ENCODE assay signal across 25 cellular contexts in genomic region chr6:110597754-110598153, GRCh38.
"Had no signal": no experiment of that assay in that cellular context is flagged by ENCODE, and none has a peak within 500 bp of the region (broad histone marks: within the 10 kb centered on the region; RNA-seq: fewer than 3 reads in every experiment).

No MANE protein-coding gene starts in this region.

- H3K36me3 Mint-ChIP-seq: activated naive CD4-positive, alpha-beta T cell treated with anti-CD3 and anti-CD28 coated beads, Interleukin-2, amount 10 ng/mL, durations not matched to agents 7 days and 5 days; activated naive CD8-positive, alpha-beta T cell treated with anti-CD3 and anti-CD28 coated beads for 36 hours had no signal

- ATAC-seq: activated CD4-positive, alpha-beta T cell treated with anti-CD3 and anti-CD28 coated beads for 36 hours; activated CD8-positive, alpha-beta T cell treated with anti-CD3 and anti-CD28 coated beads for 36 hours; activated T-cell treated with anti-CD3 and anti-CD28 coated beads, Interleukin-2, amount 50 U/mL, for 72 hours had no signal

- H3K4me3 ChIP-seq: Peyer's patch, SJCRH30 had no signal

- H3K4me1 Mint-ChIP-seq: activated CD4-positive, alpha-beta T cell treated with anti-CD3 and anti-CD28 coated beads for 36 hours; activated naive CD4-positive, alpha-beta T cell treated with anti-CD3 and anti-CD28 coated beads, Interleukin-2, amount 10 ng/mL, durations not matched to agents 7 days and 5 days; activated naive CD8-positive, alpha-beta T cell treated with anti-CD3 and anti-CD28 coated beads for 36 hours had no signal

- H3K9ac ChIP-seq: SK-N-SH had no signal

- H3K27ac Mint-ChIP-seq: activated CD4-positive, alpha-beta T cell treated with anti-CD3 and anti-CD28 coated beads for 36 hours; activated CD8-positive, alpha-beta T cell treated with anti-CD3 and anti-CD28 coated beads for 36 hours; activated naive CD4-positive, alpha-beta T cell treated with anti-CD3 and anti-CD28 coated beads, Interleukin-2, amount 10 ng/mL, durations not matched to agents 7 days and 5 days; activated naive CD8-positive, alpha-beta T cell treated with anti-CD3 and anti-CD28 coated beads for 36 hours; activated T-cell treated with anti-CD3 and anti-CD28 coated beads, Interleukin-2, amount 50 U/mL, for 72 hours; activated T-helper 2 cell treated with anti-CD3 and anti-CD28 coated beads, Interferon-gamma antibody, Interleukin-2, Interleukin-4, amounts not matched to agents 10 μg/mL and 5 μg/mL and 100 μg/mL, durations not matched to agents 14 hours and 24 hours and 36 hours had no signal

- H3K4me1 ChIP-seq: Peyer's patch, SJCRH30 had no signal

- H3K36me3 ChIP-seq: Peyer's patch, SJCRH30, WERI-Rb-1 had no signal

- H3K4me3 Mint-ChIP-seq: activated CD4-positive, alpha-beta T cell treated with anti-CD3 and anti-CD28 coated beads for 36 hours; activated CD8-positive, alpha-beta T cell treated with anti-CD3 and anti-CD28 coated beads for 36 hours; activated naive CD4-positive, alpha-beta T cell treated with anti-CD3 and anti-CD28 coated beads, Interleukin-2, amount 10 ng/mL, durations not matched to agents 7 days and 5 days; activated naive CD8-positive, alpha-beta T cell treated with anti-CD3 and anti-CD28 coated beads for 36 hours; activated T-cell treated with anti-CD3 and anti-CD28 coated beads, Interleukin-2, amount 50 U/mL, for 72 hours had no signal

- H3K27me3 ChIP-seq: Peyer's patch, SJCRH30 had no signal

- DNase-seq: activated CD4-positive, alpha-beta T cell treated with anti-CD3 and anti-CD28 coated beads for 36 hours; activated CD4-positive, alpha-beta T cell treated with anti-CD3 and anti-CD28 coated beads, Interleukin-2, amount 50 U/mL, for 1 hour; activated CD8-positive, alpha-beta memory T cell treated with anti-CD3 and anti-CD28 coated beads, Interleukin-2, amount 50 U/mL, for 4 hours; activated CD8-positive, alpha-beta T cell treated with anti-CD3 and anti-CD28 coated beads for 36 hours; activated gamma-delta T cell treated with Interleukin-2 at 50 U/mL for 16 hours; activated naive CD4-positive, alpha-beta T cell treated with anti-CD3 and anti-CD28 coated beads, Interleukin-2, amount 10 ng/mL, durations not matched to agents 7 days and 5 days; activated naive CD8-positive, alpha-beta T cell treated with anti-CD3 and anti-CD28 coated beads for 36 hours; activated T-cell treated with anti-CD3 and anti-CD28 coated beads, Interleukin-2, amount 50 U/mL, for 72 hours; central memory CD4-positive, alpha-beta T cell; Kasumi-1; NCI-H1048; NCI-H146; NCI-H187 treated with DMSO at 0.1 percent for 48 hours; NCI-H2081 treated with DMSO at 0.1 percent for 48 hours; NCI-H446; NCI-H524; Peyer's patch; Right ventricle myocardium superior; SJCRH30; SK-N-SH; T-helper 1 cell; WERI-Rb-1 had no signal

- H3K27ac ChIP-seq: Peyer's patch, RWPE1, SJCRH30, WERI-Rb-1 had no signal

- H3K4me2 ChIP-seq: SK-N-SH had no signal

- H3K9me3 ChIP-seq: Peyer's patch, SJCRH30, SK-N-SH had no signal

- H3K27me3 Mint-ChIP-seq: activated CD4-positive, alpha-beta T cell treated with anti-CD3 and anti-CD28 coated beads for 36 hours; activated CD8-positive, alpha-beta T cell treated with anti-CD3 and anti-CD28 coated beads for 36 hours; activated naive CD4-positive, alpha-beta T cell treated with anti-CD3 and anti-CD28 coated beads, Interleukin-2, amount 10 ng/mL, durations not matched to agents 7 days and 5 days; activated naive CD8-positive, alpha-beta T cell treated with anti-CD3 and anti-CD28 coated beads for 36 hours had no signal

- FAIRE-seq: bronchial epithelial cell had no signal
